Comparison of ENCODE assay signal across 16 cellular contexts in genomic region chrX:136665258-136665900, GRCh38. TPM values are rescaled to one million over a fixed set of nuclear protein-coding genes. Genes with fewer than 3 reads are reported as not detected.
DNase-seq lines count a peak whose midpoint lies in the region; ATAC-seq and TF ChIP-seq lines count a peak whose summit lies in the region.
"Had no signal": no experiment of that assay in that cellular context is flagged by ENCODE, and none has a peak within 500 bp of the region (broad histone marks: within the 10 kb centered on the region; RNA-seq: fewer than 3 reads in every experiment).

No MANE protein-coding gene starts in this region.

- DNase-seq in activated T-cell treated with anti-CD3 and anti-CD28 coated beads, Interleukin-2, amount 50 U/mL, for 72 hours = no peak
- no peak for DNase-seq in activated T-cell treated with anti-CD3 and anti-CD28 coated beads, Interleukin-2, amount 50 U/mL, for 48 hours
- DNase-seq in NAMALWA (ENCODE audit: low spot score) (peak; percentile 8), aorta (no peak), amygdala (lab: John Stamatoyannopoulos, UW) (no peak), NCI-H2029 (lab: John Stamatoyannopoulos, UW) (no peak)
- DNase-seq: activated gamma-delta T cell treated with Interleukin-2 at 50 U/mL for 16 hours, GF-D8, lower lobe of right lung, Peyer's patch, thyroid gland had no signal

- no peak for TF ChIP-seq CTCF in neutrophil (IDR thresholded peaks at IDR 0.05)

- H3K4me3 Mint-ChIP-seq in activated T-cell treated with anti-CD3 and anti-CD28 coated beads, Interleukin-2, amount 50 U/mL, for 72 hours = peak overlapping the region in 1 of 2 donors; percentile 50

- peaks cover 3 to 4% of the 10 kb centered on the region in 2 donors for H3K9me3 Mint-ChIP-seq in activated T-cell treated with anti-CD3 and anti-CD28 coated beads, Interleukin-2, amount 50 U/mL, for 72 hours

- H3K4me1 Mint-ChIP-seq in activated T-cell treated with anti-CD3 and anti-CD28 coated beads, Interleukin-2, amount 50 U/mL, for 72 hours (ENCODE audit: low read depth) = peaks cover 56% of the 10 kb centered on the region

- H3K27ac ChIP-seq in neutrophil (peak overlapping the region; percentile 69), aorta (ENCODE audit: low read depth in 1 of 2, low read length in 2 of 2) (no peak overlapping the region)
- H3K27ac ChIP-seq: lower lobe of right lung, prostate gland, thyroid gland, VCaP had no signal

- peaks cover 12% of the 10 kb centered on the region for H3K27me3 Mint-ChIP-seq in activated T-cell treated with anti-CD3 and anti-CD28 coated beads, Interleukin-2, amount 50 U/mL, for 72 hours (ENCODE audit: low read depth)

- no peaks in the 10 kb centered on the region for H3K27me3 ChIP-seq in neutrophil
- no peaks in the 10 kb centered on the region for H3K27me3 ChIP-seq in aorta (ENCODE audit: control insufficient read depth in 1 of 2, insufficient read depth in 2 of 2, low read length in 1 of 2)
- H3K27me3 ChIP-seq: Peyer's patch, thyroid gland had no signal

- intact Hi-C loops in aorta (cut with DNase I) = no loop called here

- no peaks in the 10 kb centered on the region for H3K9me3 ChIP-seq in neutrophil
- H3K9me3 ChIP-seq in aorta (ENCODE audit: control insufficient read depth, low read length) = no peaks in the 10 kb centered on the region
- H3K9me3 ChIP-seq: lower lobe of right lung, Peyer's patch, prostate gland, thyroid gland had no signal

- H3K36me3 Mint-ChIP-seq in activated T-cell treated with anti-CD3 and anti-CD28 coated beads, Interleukin-2, amount 50 U/mL, for 72 hours (ENCODE audit: insufficient read depth in 2 of 2) = peaks cover 34 to 44% of the 10 kb centered on the region in 2 donors

- 83 to 91% methylated on average over 6 of the region's 6 CpGs for WGBS in aorta, 2 donors

- H3K36me3 ChIP-seq in neutrophil (peaks cover 50% of the 10 kb centered on the region), aorta (ENCODE audit: control insufficient read depth in 1 of 2, insufficient read depth in 2 of 2, low read length in 1 of 2) (peaks cover 0 to 4% of the 10 kb centered on the region in 2 donors)
- H3K36me3 ChIP-seq: Peyer's patch, prostate gland, thyroid gland had no signal

- H3K27ac Mint-ChIP-seq in activated T-cell treated with anti-CD3 and anti-CD28 coated beads, Interleukin-2, amount 50 U/mL, for 72 hours = peak overlapping the region; percentile 52

- H3K4me3 ChIP-seq in neutrophil (ENCODE audit: low read depth in 1 of 2, low read length in 1 of 2) = no peak overlapping the region
- H3K4me3 ChIP-seq in aorta (ENCODE audit: low read length in 2 of 2) = no peak overlapping the region
- H3K4me3 ChIP-seq: lower lobe of right lung, Peyer's patch, prostate gland, thyroid gland had no signal

- H3K4me1 ChIP-seq in neutrophil (ENCODE audit: control insufficient read depth in 1 of 2, insufficient read depth in 1 of 2, low read depth in 1 of 2, low read length in 1 of 2) (peaks cover 4 to 8% of the 10 kb centered on the region in 2 experiments), aorta (ENCODE audit: control insufficient read depth in 1 of 2, insufficient read depth in 2 of 2, low read length in 2 of 2) (no peaks in the 10 kb centered on the region)
- H3K4me1 ChIP-seq: lower lobe of right lung, Peyer's patch, prostate gland, thyroid gland had no signal

- no peak for ATAC-seq in activated T-cell treated with anti-CD3 and anti-CD28 coated beads, Interleukin-2, amount 50 U/mL, for 72 hours (replicated peaks in 1 of 2)
- ATAC-seq in HG02588 (IDR thresholded peaks at IDR 0.05; ENCODE audit: unreplicated experiment) (peak; percentile 66), aorta (ENCODE audit: low FRiP score) (no peak)
- ATAC-seq: lower lobe of right lung had no signal

RNA-seq across cellular contexts. Expression of gene CD40LG, which starts 17.4 kb away (rescaled TPM):
- 10 to 100 TPM; 26.5 to 36.1 TPM for total RNA-seq in activated T-cell treated with anti-CD3 and anti-CD28 coated beads, Interleukin-2, amount 50 U/mL, for 72 hours
- total RNA-seq in aorta = under 1 TPM; 0.26 to 0.81 TPM
- not detected for polyA plus RNA-seq in aorta
- total RNA-seq: frontal cortex, prostate gland, thyroid gland had no signal

Comparison
In these comparisons a context has a peak if more than half of its experiments do, and no peak if none do; other contexts are left out.
1. RNA of gene CD40LG, which starts 17.4 kb away (total RNA-seq): 26.5 to 36.1 TPM in activated T-cell treated with anti-CD3 and anti-CD28 coated beads, Interleukin-2, amount 50 U/mL, for 72 hours; 0.26 to 0.81 TPM in aorta; every median in the first group is over 10 times any median in the second.